Comparison of ENCODE assay signal across 7 cellular contexts in genomic region chr7:102328863-102329262, GRCh38. TPM values are rescaled to one million over a fixed set of nuclear protein-coding genes. Genes with fewer than 3 reads are reported as not detected.
"Had no signal": no experiment of that assay in that cellular context is flagged by ENCODE, and none has a peak within 500 bp of the region (broad histone marks: within the 10 kb centered on the region; RNA-seq: fewer than 3 reads in every experiment).

No MANE protein-coding gene starts in this region.

RNA-seq across cellular contexts. Expression of gene SPDYE6, which starts 27.4 kb away (rescaled TPM):
- total RNA-seq: HT1080, IMR-90, NCI-H460, PC-3, SK-MEL-5 had no signal
- polyA plus RNA-seq: HepG2, IMR-90, SK-N-SH had no signal
